In the genomic region with DNA sequence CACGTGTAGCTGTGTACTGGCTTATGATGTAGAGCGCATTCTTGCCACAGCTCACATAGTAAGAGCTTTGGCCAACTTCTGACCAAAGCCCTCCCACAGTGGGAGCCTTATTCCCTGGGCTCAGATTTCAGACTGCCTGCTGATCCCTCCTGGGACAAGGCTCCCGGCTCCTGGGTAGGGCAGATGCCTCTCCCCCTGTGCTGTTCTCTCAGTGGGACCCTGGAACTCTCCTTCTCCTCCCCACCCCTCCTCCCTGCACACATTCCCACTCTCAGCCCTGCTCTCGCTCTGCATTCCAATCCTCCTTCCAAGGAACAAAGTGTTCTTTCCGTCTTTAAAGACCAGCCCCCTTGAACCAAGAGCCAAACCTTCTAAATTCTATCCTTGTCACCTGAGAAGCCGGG, we compare ENCODE assay signal across 13 cellular contexts. TPM values are rescaled to one million over a fixed set of nuclear protein-coding genes. Genes with fewer than 3 reads are reported as not detected.
DNase-seq lines count a peak whose midpoint lies in the region; ATAC-seq and TF ChIP-seq lines count a peak whose summit lies in the region.
"Had no signal": no experiment of that assay in that cellular context is flagged by ENCODE, and none has a peak within 500 bp of the region (broad histone marks: within the 10 kb centered on the region; RNA-seq: fewer than 3 reads in every experiment).

No MANE protein-coding gene starts in this region.

- peaks cover 57 to 87% (median 71%) of the 10 kb centered on the region in 11 experiments for H3K36me3 ChIP-seq in BLaER1 treated with 17β-estradiol and CSF1 and Interleukin-3, amounts not matched to agents 10 nM and 100 nM
- H3K36me3 ChIP-seq: cardiac muscle cell had no signal

- H3K27me3 ChIP-seq in BLaER1 treated with 17β-estradiol and CSF1 and Interleukin-3, amounts not matched to agents 10 nM and 100 nM = no peaks in the 10 kb centered on the region
- H3K27me3 ChIP-seq: cardiac muscle cell had no signal

- TF ChIP-seq CTCF in choroid plexus epithelial cell (conservative IDR thresholded peaks at IDR 0.05; ENCODE audit: low read depth, low read length) (no peak), neural crest cell (conservative IDR thresholded peaks at IDR 0.05) (no peak)

- H4K20me1 ChIP-seq in BLaER1 treated with 17β-estradiol and CSF1 and Interleukin-3, amounts not matched to agents 10 nM and 100 nM = peaks cover 4 to 96% (median 70%) of the 10 kb centered on the region in 11 experiments; a peak in 21 of 22 replicates

- H3K9ac ChIP-seq in BLaER1 treated with 17β-estradiol and CSF1 and Interleukin-3, amounts not matched to agents 10 nM and 100 nM = peak overlapping the region; percentile 3 to 83 (median 72); a peak in 20 of 22 replicates

- peaks cover 0 to 4% (median 0%) of the 10 kb centered on the region in 3 donors for H3K9me3 Mint-ChIP-seq in IgD-negative memory B cell
- peaks cover 1% of the 10 kb centered on the region for H3K9me3 Mint-ChIP-seq in neural crest cell

- no peak for ATAC-seq in GM21515 (IDR thresholded peaks at IDR 0.05; ENCODE audit: unreplicated experiment)
- ATAC-seq: SK-N-SH treated with all-trans-retinoic acid at 6 μM for 48 hours had no signal

- peak overlapping the region in 1 of 4 donors; percentile 55 for H3K4me3 Mint-ChIP-seq in IgD-negative memory B cell
- no peak overlapping the region for H3K4me3 Mint-ChIP-seq in neural crest cell

- H3K27me3 Mint-ChIP-seq in IgD-negative memory B cell = peaks cover 3% of the 10 kb centered on the region
- peaks cover 3% of the 10 kb centered on the region for H3K27me3 Mint-ChIP-seq in neural crest cell (ENCODE audit: low read depth)

- H3K4me3 ChIP-seq in BLaER1 treated with 17β-estradiol and CSF1 and Interleukin-3, amounts not matched to agents 10 nM and 100 nM = peak overlapping the region in 8 of 10 experiments; percentile 24 to 63 (median 45); a peak in 11 of 20 replicates
- H3K4me3 ChIP-seq in choroid plexus epithelial cell (ENCODE audit: low read depth, low read length) = no peak overlapping the region
- H3K4me3 ChIP-seq: cardiac muscle cell, lung had no signal

- peak overlapping the region; percentile 73 to 97 (median 93) for H3K4me2 ChIP-seq in BLaER1 treated with 17β-estradiol and CSF1 and Interleukin-3, amounts not matched to agents 10 nM and 100 nM

- peaks cover 37 to 47% (median 45%) of the 10 kb centered on the region in 3 donors for H3K4me1 Mint-ChIP-seq in IgD-negative memory B cell
- peaks cover 12% of the 10 kb centered on the region for H3K4me1 Mint-ChIP-seq in neural crest cell

- peaks cover 0 to 11% (median 0%) of the 10 kb centered on the region in 11 experiments; a peak in 8 of 22 replicates for H3K9me3 ChIP-seq in BLaER1 treated with 17β-estradiol and CSF1 and Interleukin-3, amounts not matched to agents 10 nM and 100 nM (replicated peaks in 1 of 11)

- H3K27ac Mint-ChIP-seq in IgD-negative memory B cell = peak overlapping the region in 2 of 3 donors; percentile 39 to 73
- peak overlapping the region; percentile 29 for H3K27ac Mint-ChIP-seq in neural crest cell (ENCODE audit: unreplicated experiment)

- H3K27ac ChIP-seq in BLaER1 treated with 17β-estradiol and CSF1 and Interleukin-3, amounts not matched to agents 10 nM and 100 nM = peak overlapping the region in 10 of 11 experiments; percentile 61 to 93 (median 86); a peak in 18 of 22 replicates
- H3K27ac ChIP-seq: cardiac muscle cell had no signal

- H3K4me1 ChIP-seq in BLaER1 treated with 17β-estradiol and CSF1 and Interleukin-3, amounts not matched to agents 10 nM and 100 nM = peaks cover 78 to 97% (median 95%) of the 10 kb centered on the region in 10 experiments

- H3K36me3 Mint-ChIP-seq in IgD-negative memory B cell (peaks cover 11% of the 10 kb centered on the region), neural crest cell (ENCODE audit: low read depth) (no peaks in the 10 kb centered on the region)

- DNase-seq in choroid plexus epithelial cell (ENCODE audit: low read depth) (peak; percentile 36), neural crest cell (ENCODE audit: low read depth, low spot score) (no peak), A172 (ENCODE audit: low spot score) (no peak), UCSD-AML1 (lab: John Stamatoyannopoulos, UW; ENCODE audit: unreplicated experiment) (no peak), AG20443 (ENCODE audit: low spot score) (no peak)
- DNase-seq: right cardiac atrium had no signal

RNA-seq across cellular contexts. Expression of a gene that starts 17.5 kb away (rescaled TPM):
- polyA plus RNA-seq in IgD-negative memory B cell = 31.6 TPM
- total RNA-seq in neural crest cell = not detected in 2 replicates
- not detected in 2 replicates for total RNA-seq in A172 (2014; rRNA removed; shearing (Covaris generic))
- total RNA-seq: cardiac muscle cell had no signal
- polyA plus RNA-seq: cardiac muscle cell had no signal

RNA-seq across cellular contexts. Expression of a gene that starts 47.3 kb away (rescaled TPM):
- not detected for polyA plus RNA-seq in IgD-negative memory B cell
- total RNA-seq in neural crest cell = not detected in 2 replicates
- total RNA-seq in A172 (2014; rRNA removed; shearing (Covaris generic)) = not detected in 2 replicates
- total RNA-seq: cardiac muscle cell, frontal cortex, lung had no signal
- polyA plus RNA-seq: cardiac muscle cell had no signal
